ENCODE assay signal across 7 cellular contexts in genomic region chr1:29236743-29236992, GRCh38. TPM values are rescaled to one million over a fixed set of nuclear protein-coding genes. Genes with fewer than 3 reads are reported as not detected.
DNase-seq lines count a peak whose midpoint lies in the region; TF ChIP-seq lines count a peak whose summit lies in the region.

No MANE protein-coding gene starts in this region.

- peaks cover 14% of the 10 kb centered on the region for H3K4me1 Mint-ChIP-seq in T-helper 1 cell treated with Interleukin-12 subunit alpha and Interleukin-12 subunit beta and Interleukin-4 antibody, amounts not matched to agents 30 μg/mL and 1 μg/mL, for 36 hours (ENCODE audit: low read depth)

- H3K4me1 ChIP-seq in right atrium auricular region, result peaks cover 0 to 21% of the 10 kb centered on the region in 2 donors
- H3K4me1 ChIP-seq in skeletal muscle tissue (ENCODE audit: control insufficient read depth in 3 of 3, insufficient read depth in 3 of 3, low read length in 3 of 3), result peaks cover 14 to 29% (median 21%) of the 10 kb centered on the region in 3 donors

- in situ Hi-C loops in GM13976 (cut with MboI; ENCODE audit: low sequenced_read_pairs, unreplicated experiment), result loop anchor here (25.0 kb wide), 1 partner anchor 1476 kb away; the partner anchor contains the start of gene MATN1

- H3K4me3 ChIP-seq in right atrium auricular region, result peak overlapping the region; percentile 56 to 73
- peak overlapping the region; percentile 90 to 97 (median 95) for H3K4me3 ChIP-seq in skeletal muscle tissue (ENCODE audit: low read length in 3 of 3)

- peak overlapping the region; percentile 81 to 87 (median 85) for H3K9ac ChIP-seq in skeletal muscle tissue (ENCODE audit: low read depth in 1 of 3, low read length in 3 of 3)

- peaks cover 70% of the 10 kb centered on the region for H3K27me3 Mint-ChIP-seq in T-helper 1 cell treated with Interleukin-12 subunit alpha and Interleukin-12 subunit beta and Interleukin-4 antibody, amounts not matched to agents 30 μg/mL and 1 μg/mL, for 36 hours (ENCODE audit: low read depth)

- no peak for TF ChIP-seq CTCF in right atrium auricular region (IDR thresholded peaks at IDR 0.05)
- no peak for TF ChIP-seq CTCF in GM13976 (IDR thresholded peaks at IDR 0.05; ENCODE audit: borderline replicate concordance, control extremely low read depth, extremely low read depth, insufficient read depth, missing control alignments)

- peak overlapping the region; percentile 84 for H3K4me3 Mint-ChIP-seq in T-helper 1 cell treated with Interleukin-12 subunit alpha and Interleukin-12 subunit beta and Interleukin-4 antibody, amounts not matched to agents 30 μg/mL and 1 μg/mL, for 36 hours

- DNase-seq in GM19238 (ENCODE audit: insufficient read length, low spot score) (peak; percentile 41), right atrium auricular region (ENCODE audit: low spot score) (no peak), GM13976 (ENCODE audit: low spot score) (no peak), NCI-H345 (lab: John Stamatoyannopoulos, UW) (no peak)
- no peak for DNase-seq in activated CD4-positive, CD25-positive, alpha-beta regulatory T cell (lab: John Stamatoyannopoulos, UW)

- no peaks in the 10 kb centered on the region for H3K9me3 Mint-ChIP-seq in T-helper 1 cell treated with Interleukin-12 subunit alpha and Interleukin-12 subunit beta and Interleukin-4 antibody, amounts not matched to agents 30 μg/mL and 1 μg/mL, for 36 hours

- H3K27ac ChIP-seq in right atrium auricular region, result peak overlapping the region; percentile 25 to 49
- no peak overlapping the region for H3K27ac ChIP-seq in skeletal muscle tissue (ENCODE audit: low read depth, low read length)

- H3K27ac Mint-ChIP-seq in T-helper 1 cell treated with Interleukin-12 subunit alpha and Interleukin-12 subunit beta and Interleukin-4 antibody, amounts not matched to agents 30 μg/mL and 1 μg/mL, for 36 hours, result peak overlapping the region; percentile 64

- H3K36me3 Mint-ChIP-seq in T-helper 1 cell treated with Interleukin-12 subunit alpha and Interleukin-12 subunit beta and Interleukin-4 antibody, amounts not matched to agents 30 μg/mL and 1 μg/mL, for 36 hours (ENCODE audit: low read depth), result peaks cover 8% of the 10 kb centered on the region

- H3K27me3 ChIP-seq in right atrium auricular region (no peaks in the 10 kb centered on the region), skeletal muscle tissue (ENCODE audit: control insufficient read depth in 3 of 3, insufficient read depth in 3 of 3, low read length in 3 of 3) (peaks cover 0 to 10% (median 0%) of the 10 kb centered on the region in 3 donors)

- H3K36me3 ChIP-seq in right atrium auricular region (no peaks in the 10 kb centered on the region), skeletal muscle tissue (ENCODE audit: control insufficient read depth in 3 of 3, insufficient read depth in 3 of 3, low read length in 3 of 3) (no peaks in the 10 kb centered on the region)

- H3K9me3 ChIP-seq in right atrium auricular region, result no peaks in the 10 kb centered on the region
- no peaks in the 10 kb centered on the region for H3K9me3 ChIP-seq in skeletal muscle tissue (ENCODE audit: control insufficient read depth in 3 of 3, low read length in 3 of 3)

RNA-seq across cellular contexts. Expression of gene PTPRU, which starts 0.3 kb away (rescaled TPM):
- total RNA-seq in right atrium auricular region (10 to 100 TPM; 15.9 to 22.4 TPM), skeletal muscle tissue (27.1 TPM)

RNA-seq across cellular contexts. Expression of gene MECR, which starts 5.9 kb away (rescaled TPM):
- total RNA-seq in right atrium auricular region (10 to 100 TPM; 18.4 to 24.3 TPM), skeletal muscle tissue (25.1 TPM)

RNA-seq across cellular contexts. Expression of gene SRSF4, which starts 55.0 kb away (rescaled TPM):
- 10 to 100 TPM; 44.2 to 48.1 TPM for total RNA-seq in right atrium auricular region
- 39.1 TPM for total RNA-seq in skeletal muscle tissue
